Comparison of ENCODE assay signal across 29 cellular contexts in genomic region chr2:15931514-15931870, GRCh38. TPM values are rescaled to one million over a fixed set of nuclear protein-coding genes. Genes with fewer than 3 reads are reported as not detected.
"Had no signal": no experiment of that assay in that cellular context is flagged by ENCODE, and none has a peak within 500 bp of the region (broad histone marks: within the 10 kb centered on the region; RNA-seq: fewer than 3 reads in every experiment).

No MANE protein-coding gene starts in this region.

- H3K27me3 Mint-ChIP-seq: effector memory CD8-positive, alpha-beta T cell had no signal

- H3K4me1 ChIP-seq: esophagus squamous epithelium, gastrocnemius medialis, heart right ventricle, left lung, lower lobe of right lung had no signal

- H3K27ac Mint-ChIP-seq: dendritic cell treated with granulocyte-macrophage colony-stimulating factor and Interleukin-4, amounts not matched to agents 40 ng/mL and 50 ng/mL, for 4 days; effector memory CD8-positive, alpha-beta T cell; endodermal cell; mesothelial cell of epicardium; naive thymus-derived CD8-positive, alpha-beta T cell had no signal

- H3K4me3 Mint-ChIP-seq: dendritic cell treated with granulocyte-macrophage colony-stimulating factor and Interleukin-4, amounts not matched to agents 40 ng/mL and 50 ng/mL, for 4 days; effector memory CD8-positive, alpha-beta T cell; endodermal cell; mesothelial cell of epicardium; naive B cell; naive thymus-derived CD8-positive, alpha-beta T cell had no signal

- H3K36me3 Mint-ChIP-seq: naive B cell; naive thymus-derived CD8-positive, alpha-beta T cell had no signal

- ATAC-seq: effector memory CD8-positive, alpha-beta T cell; esophagus mucosa; gastrocnemius medialis; heart right ventricle; left cardiac atrium; left lung; left ventricle myocardium superior; lower lobe of right lung; mucosa of descending colon; naive thymus-derived CD8-positive, alpha-beta T cell had no signal

- H3K4me1 Mint-ChIP-seq: endodermal cell; naive B cell; naive thymus-derived CD8-positive, alpha-beta T cell had no signal

- H3K9me3 Mint-ChIP-seq: dendritic cell treated with granulocyte-macrophage colony-stimulating factor and Interleukin-4, amounts not matched to agents 40 ng/mL and 50 ng/mL, for 4 days; effector memory CD8-positive, alpha-beta T cell; mesothelial cell of epicardium; naive thymus-derived CD8-positive, alpha-beta T cell had no signal

- H3K9me3 ChIP-seq: esophagus squamous epithelium, gastrocnemius medialis, left lung, lower lobe of right lung, mucosa of descending colon had no signal

- DNase-seq: cortex of kidney; effector CD8-positive, alpha-beta T cell; effector memory CD8-positive, alpha-beta T cell; endodermal cell; erythroblast; esophagus squamous epithelium; foreskin fibroblast; foreskin melanocyte; gastrocnemius medialis; glutamatergic neuron; head of caudate nucleus; heart right ventricle; hippocampal formation; left cardiac atrium; left lung; left ventricle myocardium superior; lower lobe of right lung; mesenchymal stem cell; mucosa of descending colon; naive B cell; naive thymus-derived CD8-positive, alpha-beta T cell had no signal

- H3K4me3 ChIP-seq: esophagus squamous epithelium, gastrocnemius medialis, heart right ventricle, left lung, lower lobe of right lung, mucosa of descending colon had no signal

- H3K27ac ChIP-seq: epithelial cell of prostate, esophagus squamous epithelium, gastrocnemius medialis, heart right ventricle, left lung, lower lobe of right lung had no signal

- FAIRE-seq: endometrium, islet of Langerhans, keratinocyte had no signal

RNA-seq across cellular contexts. Expression of gene MYCN, which starts 8.9 kb away (rescaled TPM):
- total RNA-seq: myocyte had no signal
- polyA plus RNA-seq: keratinocyte; naive thymus-derived CD8-positive, alpha-beta T cell had no signal
